In genomic region chr9:22405869-22406659, GRCh38 we compare ENCODE assay signal across 27 cellular contexts. TPM values are rescaled to one million over a fixed set of nuclear protein-coding genes. Genes with fewer than 3 reads are reported as not detected.
"Had no signal": no experiment of that assay in that cellular context is flagged by ENCODE, and none has a peak within 500 bp of the region (broad histone marks: within the 10 kb centered on the region; RNA-seq: fewer than 3 reads in every experiment).

No MANE protein-coding gene starts in this region.

- H3K27ac ChIP-seq: adrenal gland, Peyer's patch, RWPE1, SJCRH30 had no signal

- H3K9ac ChIP-seq: SK-N-SH had no signal

- H3K4me1 ChIP-seq: adrenal gland, Peyer's patch, SJCRH30 had no signal

- H3K27me3 ChIP-seq: adrenal gland, Peyer's patch, SJCRH30 had no signal

- H3K4me2 ChIP-seq: SK-N-SH had no signal

- H3K4me3 ChIP-seq: adrenal gland, Peyer's patch, SJCRH30 had no signal

- H3K36me3 ChIP-seq: adrenal gland, Peyer's patch, SJCRH30 had no signal

- DNase-seq: activated CD4-positive, alpha-beta T cell treated with anti-CD3 and anti-CD28 coated beads for 48 hours; activated CD4-positive, alpha-beta T cell treated with anti-CD3 and anti-CD28 coated beads, Interleukin-2, amount 50 U/mL, for 4 hours; activated CD4-positive, CD25-positive, alpha-beta regulatory T cell treated with anti-CD3 and anti-CD28 coated beads, Interleukin-2, amount 50 U/mL, for 72 hours; activated CD8-positive, alpha-beta memory T cell treated with anti-CD3 and anti-CD28 coated beads, Interleukin-2, amount 50 U/mL, for 48 hours; activated CD8-positive, alpha-beta T cell treated with anti-CD3 and anti-CD28 coated beads, Interleukin-2, amount 10 ng/mL, durations not matched to agents 7 days and 5 days; activated naive CD4-positive, alpha-beta T cell treated with anti-CD3 and anti-CD28 coated beads, Interleukin-2, amount 50 U/mL, for 16 hours; activated naive CD8-positive, alpha-beta T cell treated with anti-CD3 and anti-CD28 coated beads, Interleukin-2, amount 10 ng/mL, durations not matched to agents 7 days and 5 days; activated T-cell treated with anti-CD3 and anti-CD28 coated beads, Interleukin-2, amount 50 U/mL, for 1 hour; adrenal gland; anterior cingulate cortex; cerebellar nuclear complex; Kasumi-1; KBM-7; NCI-H1105 treated with DMSO at 0.1 percent for 48 hours; NCI-H146; NCI-H2029; NCI-H2107; NCI-H526; NCI-H82; NK-92 treated with Interleukin-12 subunit alpha and Interleukin-12 subunit beta, amount 100 ng/mL, for 24 hours; OCI-M1; Peyer's patch; Right ventricle myocardium superior; SJCRH30; SK-N-SH had no signal

- ATAC-seq: activated CD8-positive, alpha-beta T cell treated with anti-CD3 and anti-CD28 coated beads, Interleukin-2, amount 10 ng/mL, durations not matched to agents 7 days and 5 days had no signal

- H3K9me3 ChIP-seq: adrenal gland, Peyer's patch, SJCRH30, SK-N-SH had no signal

RNA-seq across cellular contexts. Expression of gene DMRTA1, which starts 40.6 kb away (rescaled TPM):
- total RNA-seq: activated CD8-positive, alpha-beta T cell treated with anti-CD3 and anti-CD28 coated beads, Interleukin-2, amount 10 ng/mL, durations not matched to agents 7 days and 5 days; activated naive CD8-positive, alpha-beta T cell treated with anti-CD3 and anti-CD28 coated beads, Interleukin-2, amount 10 ng/mL, durations not matched to agents 7 days and 5 days; T-helper 1 cell treated with Interleukin-12 subunit alpha and Interleukin-12 subunit beta and Interleukin-4 antibody, amounts not matched to agents 30 ng/mL and 1 ng/mL, for 36 hours had no signal
